28 cellular contexts compared by ENCODE assay signal in the genomic region with DNA sequence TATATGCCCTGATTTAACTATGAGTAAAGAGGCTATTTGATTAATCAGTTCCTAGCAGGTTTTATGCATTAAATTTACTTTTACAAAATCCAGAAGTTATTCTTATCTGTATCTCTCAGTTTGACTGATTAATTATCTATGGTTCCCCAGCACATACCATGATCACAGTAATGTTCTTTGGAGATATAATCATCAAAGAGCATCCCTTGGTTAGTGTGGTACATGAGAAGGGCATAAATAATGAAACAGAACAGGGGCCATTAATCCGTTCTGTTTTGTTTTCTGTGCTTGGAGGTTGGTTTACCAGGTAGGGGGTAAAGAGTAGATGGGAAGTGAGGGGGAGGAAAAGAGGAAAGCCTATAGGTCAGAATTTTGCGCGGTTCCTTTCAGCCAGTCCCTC.
"Had no signal": no experiment of that assay in that cellular context is flagged by ENCODE, and none has a peak within 500 bp of the region (broad histone marks: within the 10 kb centered on the region; RNA-seq: fewer than 3 reads in every experiment).

No MANE protein-coding gene starts in this region.

- DNase-seq: activated CD4-positive, alpha-beta memory T cell treated with anti-CD3 and anti-CD28 coated beads for 36 hours; activated CD4-positive, alpha-beta T cell treated with anti-CD3 and anti-CD28 coated beads, Interleukin-2, amount 10 ng/mL, durations not matched to agents 7 days and 5 days; activated CD4-positive, CD25-positive, alpha-beta regulatory T cell; activated CD8-positive, alpha-beta memory T cell treated with anti-CD3 and anti-CD28 coated beads for 24 hours; activated gamma-delta T cell; activated naive CD4-positive, alpha-beta T cell treated with anti-CD3 and anti-CD28 coated beads for 36 hours; activated T-cell treated with anti-CD3 and anti-CD28 coated beads, Interleukin-2, amount 50 U/mL, for 4 hours; amygdala; Karpas-422; MM.1S; NCI-H1105; NCI-H1436 treated with DMSO at 0.1 percent for 48 hours; NCI-H1930; NCI-H2171; NCI-H2227 treated with DMSO at 0.1 percent for 48 hours; NCI-H446 treated with DMSO at 0.1 percent for 48 hours; NCI-H524 treated with DMSO at 0.1 percent for 48 hours; NCI-H82; OCI-M1; RPMI8226; T-helper 17 cell; T1000 had no signal

- H3K9me3 Mint-ChIP-seq: activated CD4-positive, alpha-beta T cell treated with anti-CD3 and anti-CD28 coated beads, Interleukin-2, amount 10 ng/mL, durations not matched to agents 7 days and 5 days; activated naive CD4-positive, alpha-beta T cell treated with anti-CD3 and anti-CD28 coated beads for 36 hours had no signal

- H3K4me3 Mint-ChIP-seq: activated CD4-positive, alpha-beta memory T cell treated with anti-CD3 and anti-CD28 coated beads for 36 hours; activated CD4-positive, alpha-beta T cell treated with anti-CD3 and anti-CD28 coated beads, Interleukin-2, amount 10 ng/mL, durations not matched to agents 7 days and 5 days; activated naive CD4-positive, alpha-beta T cell treated with anti-CD3 and anti-CD28 coated beads for 36 hours; activated naive CD8-positive, alpha-beta T cell; activated T-cell treated with anti-CD3 and anti-CD28 coated beads, Interleukin-2, amount 50 U/mL, for 4 hours; activated T-helper 17 cell treated with anti-CD3 and anti-CD28 coated beads, Interleukin-2, amount 50 U/mL, for 72 hours; brain; T-helper 17 cell had no signal

- H3K27ac Mint-ChIP-seq: activated CD4-positive, alpha-beta memory T cell treated with anti-CD3 and anti-CD28 coated beads for 36 hours; activated CD4-positive, alpha-beta T cell treated with anti-CD3 and anti-CD28 coated beads, Interleukin-2, amount 10 ng/mL, durations not matched to agents 7 days and 5 days; activated naive CD4-positive, alpha-beta T cell treated with anti-CD3 and anti-CD28 coated beads for 36 hours; activated naive CD8-positive, alpha-beta T cell; activated T-helper 17 cell treated with anti-CD3 and anti-CD28 coated beads, Interleukin-2, amount 50 U/mL, for 72 hours; T-helper 17 cell had no signal

- H3K36me3 Mint-ChIP-seq: activated CD4-positive, alpha-beta memory T cell treated with anti-CD3 and anti-CD28 coated beads for 36 hours; activated naive CD8-positive, alpha-beta T cell; brain had no signal

- H3K27ac ChIP-seq: VCaP had no signal

- ATAC-seq: activated T-cell treated with anti-CD3 and anti-CD28 coated beads, Interleukin-2, amount 50 U/mL, for 4 hours; activated T-helper 17 cell treated with anti-CD3 and anti-CD28 coated beads, Interleukin-2, amount 50 U/mL, for 72 hours; Panc1; Right ventricle myocardium inferior; T-helper 17 cell had no signal

- H3K4me1 Mint-ChIP-seq: activated CD4-positive, alpha-beta T cell treated with anti-CD3 and anti-CD28 coated beads, Interleukin-2, amount 10 ng/mL, durations not matched to agents 7 days and 5 days; activated T-helper 17 cell treated with anti-CD3 and anti-CD28 coated beads, Interleukin-2, amount 50 U/mL, for 72 hours; T-helper 17 cell had no signal

- H3K27me3 Mint-ChIP-seq: activated CD4-positive, alpha-beta memory T cell treated with anti-CD3 and anti-CD28 coated beads for 36 hours; activated CD4-positive, alpha-beta T cell treated with anti-CD3 and anti-CD28 coated beads, Interleukin-2, amount 10 ng/mL, durations not matched to agents 7 days and 5 days; activated naive CD8-positive, alpha-beta T cell; activated T-helper 17 cell treated with anti-CD3 and anti-CD28 coated beads, Interleukin-2, amount 50 U/mL, for 72 hours; brain; T-helper 17 cell had no signal
